16 cellular contexts compared by ENCODE assay signal in the genomic region with DNA sequence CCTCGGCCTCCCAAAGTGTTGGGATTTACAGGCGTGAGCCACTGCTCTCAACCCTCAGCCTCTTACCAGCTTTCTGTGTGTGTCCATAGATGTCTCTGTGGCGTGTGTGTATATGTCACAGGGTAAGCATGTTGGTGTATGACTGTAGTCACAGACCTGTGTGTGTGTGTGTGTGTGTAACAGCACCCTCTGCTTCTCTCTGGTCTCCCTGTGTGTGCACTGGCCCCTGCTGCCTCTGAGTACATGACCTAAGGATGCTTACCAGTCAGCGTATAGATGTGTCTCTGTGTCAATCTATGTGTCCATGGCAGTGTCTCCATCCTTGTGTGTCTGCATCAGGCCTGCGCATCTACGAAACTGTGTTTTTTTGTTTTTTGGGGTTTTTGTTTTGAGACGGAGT. TPM values are rescaled to one million over a fixed set of nuclear protein-coding genes. Genes with fewer than 3 reads are reported as not detected.
DNase-seq lines count a peak whose midpoint lies in the region; ATAC-seq and TF ChIP-seq lines count a peak whose summit lies in the region.
"Had no signal": no experiment of that assay in that cellular context is flagged by ENCODE, and none has a peak within 500 bp of the region (broad histone marks: within the 10 kb centered on the region; RNA-seq: fewer than 3 reads in every experiment).

No MANE protein-coding gene starts in this region.

- H3K4me3 Mint-ChIP-seq in activated T-helper 17 cell treated with anti-CD3 and anti-CD28 coated beads, Interleukin-2, amount 50 U/mL, for 72 hours = no peak overlapping the region
- H3K4me3 Mint-ChIP-seq: stimulated activated naive CD8-positive, alpha-beta T cell treated with anti-CD3 and anti-CD28 coated beads, Interleukin-15, amount 100 ng/mL, for 72 hours had no signal

- H3K27ac ChIP-seq in HEK293 (ENCODE audit: extremely low read depth, low read depth, low read length) (no peak overlapping the region), left ventricle myocardium inferior (replicated peaks) (peak overlapping the region; percentile 83), skeletal muscle tissue (ENCODE audit: low read depth, low read length) (peak overlapping the region; percentile 77)

- no peak for ATAC-seq in activated T-helper 17 cell treated with anti-CD3 and anti-CD28 coated beads, Interleukin-2, amount 50 U/mL, for 72 hours (replicated peaks)
- no peak for ATAC-seq in GM18867 (IDR thresholded peaks at IDR 0.05; ENCODE audit: unreplicated experiment)

- H3K9ac ChIP-seq in skeletal muscle tissue (ENCODE audit: low read depth in 1 of 3, low read length in 3 of 3) = no peak overlapping the region

- no peaks in the 10 kb centered on the region for H3K9me3 ChIP-seq in HEK293 (ENCODE audit: control insufficient read depth, insufficient read depth, low read depth, low read length)
- no peaks in the 10 kb centered on the region for H3K9me3 ChIP-seq in left ventricle myocardium inferior (replicated peaks)
- no peaks in the 10 kb centered on the region for H3K9me3 ChIP-seq in skeletal muscle tissue (ENCODE audit: control insufficient read depth in 3 of 3, low read length in 3 of 3)

- DNase-seq in left ventricle myocardium inferior (no peak), SW 1271 (lab: John Stamatoyannopoulos, UW) (no peak), NCI-H69 (lab: John Stamatoyannopoulos, UW) (no peak), GM10266 (ENCODE audit: extremely low spot score) (no peak)
- DNase-seq: activated CD4-positive, alpha-beta T cell treated with anti-CD3 and anti-CD28 coated beads, Interleukin-2, amount 50 U/mL, for 4 hours; activated gamma-delta T cell treated with Interleukin-2 at 50 U/mL for 16 hours; CD4-positive, alpha-beta memory T cell; cerebellar nuclear complex; HCEC 1CT; retina; stimulated activated naive CD8-positive, alpha-beta T cell treated with anti-CD3 and anti-CD28 coated beads, Interleukin-15, amount 100 ng/mL, for 72 hours had no signal

- peaks cover 5% of the 10 kb centered on the region for H3K36me3 Mint-ChIP-seq in activated T-helper 17 cell treated with anti-CD3 and anti-CD28 coated beads, Interleukin-2, amount 50 U/mL, for 72 hours (ENCODE audit: low read depth)

- H3K4me3 ChIP-seq in HEK293 (ENCODE audit: low read depth, low read length) = no peak overlapping the region
- H3K4me3 ChIP-seq in left ventricle myocardium inferior = no peak overlapping the region
- H3K4me3 ChIP-seq in skeletal muscle tissue (ENCODE audit: low read length in 3 of 3) = no peak overlapping the region

- intact Hi-C loops in left ventricle myocardium inferior (cut with micrococcal nuclease) = no loop called here

- peaks cover 15% of the 10 kb centered on the region for H3K4me1 Mint-ChIP-seq in activated T-helper 17 cell treated with anti-CD3 and anti-CD28 coated beads, Interleukin-2, amount 50 U/mL, for 72 hours

- peak overlapping the region; percentile 95 for H3K27ac Mint-ChIP-seq in activated T-helper 17 cell treated with anti-CD3 and anti-CD28 coated beads, Interleukin-2, amount 50 U/mL, for 72 hours
- H3K27ac Mint-ChIP-seq: stimulated activated naive CD8-positive, alpha-beta T cell treated with anti-CD3 and anti-CD28 coated beads, Interleukin-15, amount 100 ng/mL, for 72 hours; T-helper 1 cell treated with Interleukin-12 subunit alpha and Interleukin-12 subunit beta and Interleukin-4 antibody, amounts not matched to agents 30 μg/mL and 1 μg/mL, for 36 hours had no signal

- CTCF ChIA-PET in HEK293 (lab: Yijun Ruan, JAX) = interaction anchor here (0.6 to 2.6 kb wide), 4 partner anchors 21 to 84 kb away, joined by 3 to 19 read pairs (median 4); no protein-coding TSS in a partner anchor

- POLR2A ChIA-PET in HEK293 (lab: Yijun Ruan, JAX) = interaction anchor here (2.2 kb wide), 1 partner anchor 39 kb away, joined by 14 read pairs; a partner anchor contains a TSS

- H3K27me3 ChIP-seq in left ventricle myocardium inferior (ENCODE audit: low read depth) (peaks cover 37% of the 10 kb centered on the region), skeletal muscle tissue (ENCODE audit: control insufficient read depth in 3 of 3, insufficient read depth in 3 of 3, low read length in 3 of 3) (peaks cover 8 to 24% (median 12%) of the 10 kb centered on the region in 3 donors)

- H3K9me3 Mint-ChIP-seq in activated T-helper 17 cell treated with anti-CD3 and anti-CD28 coated beads, Interleukin-2, amount 50 U/mL, for 72 hours = no peaks in the 10 kb centered on the region
- H3K9me3 Mint-ChIP-seq: stimulated activated naive CD8-positive, alpha-beta T cell treated with anti-CD3 and anti-CD28 coated beads, Interleukin-15, amount 100 ng/mL, for 72 hours; T-helper 1 cell treated with Interleukin-12 subunit alpha and Interleukin-12 subunit beta and Interleukin-4 antibody, amounts not matched to agents 30 μg/mL and 1 μg/mL, for 36 hours had no signal

- H3K4me1 ChIP-seq in HEK293 (ENCODE audit: control insufficient read depth, insufficient read depth, low read length) (peaks cover 3% of the 10 kb centered on the region; the same call in 1 of the 2 replicates), left ventricle myocardium inferior (peaks cover 36% of the 10 kb centered on the region), skeletal muscle tissue (ENCODE audit: control insufficient read depth in 3 of 3, insufficient read depth in 3 of 3, low read length in 3 of 3) (peaks cover 20 to 34% (median 23%) of the 10 kb centered on the region in 3 donors)

- no peak for TF ChIP-seq CTCF in HEK293 (tag by site-specific recombination; IDR thresholded peaks at IDR 0.05)
- no peak for TF ChIP-seq CTCF in left ventricle myocardium inferior (IDR thresholded peaks at IDR 0.05; ENCODE audit: borderline replicate concordance)
- TF ChIP-seq CTCF in GM10266 (IDR thresholded peaks at IDR 0.05; ENCODE audit: control insufficient read depth, insufficient read depth, low read depth, missing control alignments) = no peak

- H3K36me3 ChIP-seq in HEK293 (ENCODE audit: control insufficient read depth in 2 of 2, insufficient read depth in 1 of 2, low read length in 2 of 2) = no peaks in the 10 kb centered on the region
- H3K36me3 ChIP-seq in left ventricle myocardium inferior = no peaks in the 10 kb centered on the region
- H3K36me3 ChIP-seq in skeletal muscle tissue (ENCODE audit: control insufficient read depth in 3 of 3, insufficient read depth in 3 of 3, low read length in 3 of 3) = no peaks in the 10 kb centered on the region

- H3K27me3 Mint-ChIP-seq in activated T-helper 17 cell treated with anti-CD3 and anti-CD28 coated beads, Interleukin-2, amount 50 U/mL, for 72 hours = peaks cover 16% of the 10 kb centered on the region

TF ChIP-seq in HEK293, 187 proteins besides CTCF, POLR2A, EP300 and RAD21:
- TF ChIP-seq ZNF777 (tag by site-specific recombination; IDR thresholded peaks at IDR 0.05; ENCODE audit: borderline replicate concordance) (no peak), HOXC10 (CRISPR knock-in tag; IDR thresholded peaks at IDR 0.05) (no peak), ZBTB48 (tag by site-specific recombination; IDR thresholded peaks at IDR 0.05) (no peak)
- TF ChIP-seq, protein P1, sequence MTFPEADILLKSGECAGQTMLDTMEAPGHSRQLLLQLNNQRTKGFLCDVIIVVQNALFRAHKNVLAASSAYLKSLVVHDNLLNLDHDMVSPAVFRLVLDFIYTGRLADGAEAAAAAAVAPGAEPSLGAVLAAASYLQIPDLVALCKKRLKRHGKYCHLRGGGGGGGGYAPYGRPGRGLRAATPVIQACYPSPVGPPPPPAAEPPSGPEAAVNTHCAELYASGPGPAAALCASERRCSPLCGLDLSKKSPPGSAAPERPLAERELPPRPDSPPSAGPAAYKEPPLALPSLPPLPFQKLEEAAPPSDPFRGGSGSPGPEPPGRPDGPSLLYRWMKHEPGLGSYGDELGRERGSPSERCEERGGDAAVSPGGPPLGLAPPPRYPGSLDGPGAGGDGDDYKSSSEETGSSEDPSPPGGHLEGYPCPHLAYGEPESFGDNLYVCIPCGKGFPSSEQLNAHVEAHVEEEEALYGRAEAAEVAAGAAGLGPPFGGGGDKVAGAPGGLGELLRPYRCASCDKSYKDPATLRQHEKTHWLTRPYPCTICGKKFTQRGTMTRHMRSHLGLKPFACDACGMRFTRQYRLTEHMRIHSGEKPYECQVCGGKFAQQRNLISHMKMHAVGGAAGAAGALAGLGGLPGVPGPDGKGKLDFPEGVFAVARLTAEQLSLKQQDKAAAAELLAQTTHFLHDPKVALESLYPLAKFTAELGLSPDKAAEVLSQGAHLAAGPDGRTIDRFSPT (tag by site-specific recombination; IDR thresholded peaks at IDR 0.05) = no peak
- TF ChIP-seq, protein P2, sequence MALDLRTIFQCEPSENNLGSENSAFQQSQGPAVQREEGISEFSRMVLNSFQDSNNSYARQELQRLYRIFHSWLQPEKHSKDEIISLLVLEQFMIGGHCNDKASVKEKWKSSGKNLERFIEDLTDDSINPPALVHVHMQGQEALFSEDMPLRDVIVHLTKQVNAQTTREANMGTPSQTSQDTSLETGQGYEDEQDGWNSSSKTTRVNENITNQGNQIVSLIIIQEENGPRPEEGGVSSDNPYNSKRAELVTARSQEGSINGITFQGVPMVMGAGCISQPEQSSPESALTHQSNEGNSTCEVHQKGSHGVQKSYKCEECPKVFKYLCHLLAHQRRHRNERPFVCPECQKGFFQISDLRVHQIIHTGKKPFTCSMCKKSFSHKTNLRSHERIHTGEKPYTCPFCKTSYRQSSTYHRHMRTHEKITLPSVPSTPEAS (tag by site-specific recombination; IDR thresholded peaks at IDR 0.05) = 0 out of 2 replicates have a peak, but pooled peaks have one; percentile 25

RNA-seq across cellular contexts. Expression of a gene that starts 5.6 kb away (rescaled TPM):
- 1 to 10 TPM in 1 of 2 donors, under 1 TPM in 1; 0.04 to 2.3 TPM for total RNA-seq in activated T-helper 17 cell treated with anti-CD3 and anti-CD28 coated beads, Interleukin-2, amount 50 U/mL, for 72 hours
- 13.6 TPM for total RNA-seq in left ventricle myocardium inferior
- 35.0 TPM for total RNA-seq in skeletal muscle tissue

RNA-seq across cellular contexts. Expression of a gene that starts 31.6 kb away (rescaled TPM):
- total RNA-seq in activated T-helper 17 cell treated with anti-CD3 and anti-CD28 coated beads, Interleukin-2, amount 50 U/mL, for 72 hours = under 1 TPM in 1 of 2 donors, not detected in 1; 0.13 TPM
- total RNA-seq in left ventricle myocardium inferior = 0.44 TPM
- 1.6 TPM for total RNA-seq in skeletal muscle tissue

RNA-seq across cellular contexts. Expression of a gene that starts 39.5 kb away (rescaled TPM):
- 100 to 1,000 TPM; 324 to 357 TPM for total RNA-seq in activated T-helper 17 cell treated with anti-CD3 and anti-CD28 coated beads, Interleukin-2, amount 50 U/mL, for 72 hours
- total RNA-seq in left ventricle myocardium inferior = 103 TPM
- 68.4 TPM for total RNA-seq in skeletal muscle tissue
